In the genomic region with DNA sequence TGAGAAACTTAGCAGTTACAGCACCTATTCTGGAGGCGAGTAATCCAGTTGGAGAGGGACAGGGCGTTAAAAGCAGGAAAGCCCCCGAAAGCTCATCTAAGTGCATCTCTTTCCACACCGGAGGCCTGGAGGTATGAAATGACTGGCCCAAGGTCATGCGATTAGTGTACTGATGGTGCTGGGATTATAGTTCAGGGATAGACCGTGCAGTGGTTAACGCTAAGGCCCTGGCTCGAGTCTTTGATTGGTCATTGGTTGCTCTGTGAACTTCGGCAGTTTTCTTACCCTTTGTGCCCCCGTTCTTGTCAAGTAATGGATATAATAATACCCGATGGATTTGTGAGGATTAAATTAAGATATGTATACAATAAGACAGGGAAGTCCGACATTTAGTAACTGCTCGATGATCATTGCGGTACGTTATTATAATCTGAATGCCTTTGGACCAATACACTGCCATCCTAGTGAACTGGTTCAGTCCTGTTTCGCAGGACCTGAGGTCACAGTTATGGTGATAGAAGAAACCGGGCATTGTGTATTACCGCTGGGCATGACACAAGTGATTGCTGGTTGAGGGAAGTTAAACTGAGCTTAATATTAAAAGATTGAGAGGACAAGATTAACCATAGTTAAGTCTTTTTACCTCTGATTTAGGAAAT, we compare ENCODE assay signal across 8 cellular contexts. TPM values are rescaled to one million over a fixed set of nuclear protein-coding genes. Genes with fewer than 3 reads are reported as not detected.
DNase-seq lines count a peak whose midpoint lies in the region; ATAC-seq and TF ChIP-seq lines count a peak whose summit lies in the region.

No MANE protein-coding gene starts in this region.

- WGBS in thyroid gland, 2 donors = 1 to 2% methylated on average over 18 of the region's 18 CpGs

- H3K36me3 Mint-ChIP-seq in T-helper 17 cell (ENCODE audit: low read depth) = no peaks in the 10 kb centered on the region

- H3K27me3 ChIP-seq in DOHH2 (ENCODE audit: control insufficient read depth, low read length) (no peaks in the 10 kb centered on the region), dorsolateral prefrontal cortex (no peaks in the 10 kb centered on the region), thyroid gland (no peaks in the 10 kb centered on the region)

- H3F3A ChIP-seq in DOHH2 (ENCODE audit: control insufficient read depth, insufficient read depth) = no peaks in the 10 kb centered on the region; the same call in 1 of the 2 replicates

- no peaks in the 10 kb centered on the region for H3K9me3 ChIP-seq in DOHH2 (ENCODE audit: control insufficient read depth, insufficient read depth, low read length)
- no peaks in the 10 kb centered on the region for H3K9me3 ChIP-seq in T-helper 17 cell (ENCODE audit: control insufficient read depth, low read length, poor library complexity, severe bottlenecking)
- no peaks in the 10 kb centered on the region for H3K9me3 ChIP-seq in thyroid gland

- peak overlapping the region; percentile 90 for H3K4me2 ChIP-seq in DOHH2 (ENCODE audit: low read length)

- DNase-seq in T-helper 17 cell = no peak
- DNase-seq in dorsolateral prefrontal cortex = peak in 1 of 10 donors; percentile 22
- peak; percentile 42 for DNase-seq in mucosa of gallbladder (ENCODE audit: low spot score)
- DNase-seq in thyroid gland = peak; percentile 19 to 24
- no peak for DNase-seq in GM19240 (ENCODE audit: insufficient read length, low spot score)
- DNase-seq in ureter (ENCODE audit: low spot score) = no peak

- peaks cover 38% of the 10 kb centered on the region for H3K4me1 ChIP-seq in DOHH2 (ENCODE audit: control insufficient read depth, low read length)
- peaks cover 16 to 17% of the 10 kb centered on the region in 2 donors for H3K4me1 ChIP-seq in thyroid gland

- peaks cover 40% of the 10 kb centered on the region for H3K4me1 Mint-ChIP-seq in T-helper 17 cell

- no peak for TF ChIP-seq POLR2A in thyroid gland (IDR thresholded peaks at IDR 0.05)

- H3K36me3 ChIP-seq in DOHH2 (ENCODE audit: control insufficient read depth, low read length) = peaks cover 55% of the 10 kb centered on the region
- H3K36me3 ChIP-seq in thyroid gland = peaks cover 0 to 6% of the 10 kb centered on the region in 2 donors

- peak overlapping the region; percentile 98 for H3K27ac Mint-ChIP-seq in T-helper 17 cell

- peak overlapping the region; percentile 95 for H3K4me3 Mint-ChIP-seq in T-helper 17 cell

- no peaks in the 10 kb centered on the region for H3K9me2 ChIP-seq in DOHH2 (replicated peaks; ENCODE audit: control insufficient read depth, low read length)

- intact Hi-C loops in dorsolateral prefrontal cortex (cut with DNase I) = loop anchor here in 1 of 2 donors (2.0 kb wide), 1 partner anchor 21 kb away; no protein-coding TSS in a partner anchor
- intact Hi-C loops in thyroid gland (cut with DNase I) = no loop called here

- H3K27ac ChIP-seq in DOHH2 (ENCODE audit: low read depth, low read length) (peak overlapping the region; percentile 59), dorsolateral prefrontal cortex (peak overlapping the region in 55 of 59 donors; percentile 26 to 99 (median 93)), thyroid gland (peak overlapping the region; percentile 95 to 97 (median 97))

- H4K20me1 ChIP-seq in DOHH2 (ENCODE audit: control insufficient read depth, insufficient read depth, low read depth, low read length) = peaks cover 26% of the 10 kb centered on the region

- peak; percentile 12 for ATAC-seq in HG02642 (IDR thresholded peaks at IDR 0.05; ENCODE audit: poor library complexity, unreplicated experiment)
- ATAC-seq in T-helper 17 cell = no peak

- H3K4me3 ChIP-seq in DOHH2 (ENCODE audit: low read length) (peak overlapping the region; percentile 96), dorsolateral prefrontal cortex (peak overlapping the region; percentile 70 to 100 (median 96)), thyroid gland (replicated peaks in 1 of 3) (peak overlapping the region; percentile 51 to 97 (median 95))

- no peak for TF ChIP-seq CTCF in DOHH2 (IDR thresholded peaks at IDR 0.05; ENCODE audit: low read depth, low read length, poor library complexity, severe bottlenecking)
- TF ChIP-seq CTCF in dorsolateral prefrontal cortex (IDR thresholded peaks at IDR 0.05 in 54 of 56, conservative IDR thresholded peaks at IDR 0.05 in 2 of 56; ENCODE audit: low read depth in 1 of 56, partially characterized antibody in 56 of 56) = no peak
- TF ChIP-seq CTCF in thyroid gland (IDR thresholded peaks at IDR 0.05) = no peak

- H3K79me2 ChIP-seq in DOHH2 (ENCODE audit: control insufficient read depth, low read length) = peaks cover 71% of the 10 kb centered on the region

- no peaks in the 10 kb centered on the region for H3K27me3 Mint-ChIP-seq in T-helper 17 cell

RNA-seq across cellular contexts. Expression of a gene that starts 1.0 kb away (rescaled TPM):
- total RNA-seq in T-helper 17 cell (100 to 1,000 TPM; 235 to 238 TPM), dorsolateral prefrontal cortex (100 to 1,000 TPM; 347 to 585 (median 447) TPM), mucosa of gallbladder (696 TPM), thyroid gland (100 to 1,000 TPM; 561 to 949 (median 856) TPM), ureter (584 TPM)

RNA-seq across cellular contexts. Expression of a gene that starts 18.9 kb away (rescaled TPM):
- not detected for total RNA-seq in T-helper 17 cell
- total RNA-seq in dorsolateral prefrontal cortex = 1 to 10 TPM in 1 of 120 experiments, under 1 TPM in 3, not detected in 116; 0.63 to 1.0 (median 0.76) TPM
- total RNA-seq in mucosa of gallbladder = not detected
- total RNA-seq in thyroid gland = under 1 TPM in 1 of 4 donors, not detected in 3; 0.67 TPM
- total RNA-seq in ureter = not detected

RNA-seq across cellular contexts. Expression of a gene that starts 32.9 kb away (rescaled TPM):
- total RNA-seq in T-helper 17 cell (10 to 100 TPM; 28.4 to 33.2 TPM), dorsolateral prefrontal cortex (10 to 100 TPM; 17.4 to 42.6 (median 27.4) TPM), mucosa of gallbladder (36.6 TPM), thyroid gland (10 to 100 TPM; 27.3 to 46.7 (median 28.0) TPM), ureter (37.7 TPM)

Comparison
In these comparisons a context has a peak if more than half of its experiments do, and no peak if none do; other contexts are left out.
1. DNase-seq: peak in mucosa of gallbladder (single experiment) and thyroid gland (2 of 2); none in T-helper 17 cell (0 of 3), GM19240 (single experiment) and ureter (single experiment).
2. Peak in every context shown above with its lines, with median percentiles within 50 percentile points of each other: H3K27ac ChIP-seq and H3K4me3 ChIP-seq.